1 cellular context compared by ENCODE assay signal in genomic region chr15:81887913-81888312, GRCh38.
A peak's percentile ranks its signal among the peaks of the same experiment; 100 is the strongest.
TF ChIP-seq lines count a peak whose summit lies in the region.

No MANE protein-coding gene starts in this region.

TF ChIP-seq in SK-N-SH, 30 proteins besides CTCF, POLR2A, EP300 and RAD21 (continued from another document):
- TF ChIP-seq ZBTB33 (IDR thresholded peaks at IDR 0.05; ENCODE audit: borderline replicate concordance, low read depth) (no peak), NFIC (IDR thresholded peaks at IDR 0.05; ENCODE audit: borderline replicate concordance) (no peak; the same call in 1 of the 2 replicates), TAF1 (IDR thresholded peaks at IDR 0.05; ENCODE audit: borderline replicate concordance, low read depth, low read length) (no peak), PBX3 (IDR thresholded peaks at IDR 0.05) (peak; percentile 34; the same call in 1 of the 2 replicates), RFX5 (IDR thresholded peaks at IDR 0.05; ENCODE audit: low read length) (no peak), SMC3 (IDR thresholded peaks at IDR 0.05; ENCODE audit: low read depth, low read length) (no peak), FOXJ3 (CRISPR knock-in tag; IDR thresholded peaks at IDR 0.05) (no peak), SIN3A (IDR thresholded peaks at IDR 0.05; ENCODE audit: borderline replicate concordance, low read depth, low read length) (no peak), RCOR1 (IDR thresholded peaks at IDR 0.05; ENCODE audit: low read length) (no peak), YY1 (IDR thresholded peaks at IDR 0.05; ENCODE audit: low read depth) (no peak), GATA2 (CRISPR knock-in tag; IDR thresholded peaks at IDR 0.05) (no peak), TEAD4 (IDR thresholded peaks at IDR 0.05; ENCODE audit: borderline replicate concordance, insufficient read depth) (no peak), USF2 (IDR thresholded peaks at IDR 0.05; ENCODE audit: borderline replicate concordance, low read depth, low read length) (no peak), RXRA (IDR thresholded peaks at IDR 0.05; ENCODE audit: borderline replicate concordance, low read depth) (no peak), CHD2 (IDR thresholded peaks at IDR 0.05; ENCODE audit: low read length, partially characterized antibody) (no peak), FOXM1 (IDR thresholded peaks at IDR 0.05; ENCODE audit: low read depth) (no peak), MEF2A (IDR thresholded peaks at IDR 0.05; ENCODE audit: borderline replicate concordance, low read depth) (no peak), FOSL2 (IDR thresholded peaks at IDR 0.05; ENCODE audit: borderline replicate concordance, low read depth) (peak; percentile 21; the same call in 1 of the 2 replicates), ELF1 (IDR thresholded peaks at IDR 0.05) (no peak), NRF1 (IDR thresholded peaks at IDR 0.05; ENCODE audit: low read depth, low read length) (no peak), JUND (IDR thresholded peaks at IDR 0.05) (peak; percentile 23; the same call in 1 of the 2 replicates), GABPA (IDR thresholded peaks at IDR 0.05; ENCODE audit: low read depth) (no peak)
- TF ChIP-seq, protein P1, sequence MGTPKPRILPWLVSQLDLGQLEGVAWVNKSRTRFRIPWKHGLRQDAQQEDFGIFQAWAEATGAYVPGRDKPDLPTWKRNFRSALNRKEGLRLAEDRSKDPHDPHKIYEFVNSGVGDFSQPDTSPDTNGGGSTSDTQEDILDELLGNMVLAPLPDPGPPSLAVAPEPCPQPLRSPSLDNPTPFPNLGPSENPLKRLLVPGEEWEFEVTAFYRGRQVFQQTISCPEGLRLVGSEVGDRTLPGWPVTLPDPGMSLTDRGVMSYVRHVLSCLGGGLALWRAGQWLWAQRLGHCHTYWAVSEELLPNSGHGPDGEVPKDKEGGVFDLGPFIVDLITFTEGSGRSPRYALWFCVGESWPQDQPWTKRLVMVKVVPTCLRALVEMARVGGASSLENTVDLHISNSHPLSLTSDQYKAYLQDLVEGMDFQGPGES (IDR thresholded peaks at IDR 0.05; ENCODE audit: low read depth, low read length) = no peak
- TF ChIP-seq, protein P2, sequence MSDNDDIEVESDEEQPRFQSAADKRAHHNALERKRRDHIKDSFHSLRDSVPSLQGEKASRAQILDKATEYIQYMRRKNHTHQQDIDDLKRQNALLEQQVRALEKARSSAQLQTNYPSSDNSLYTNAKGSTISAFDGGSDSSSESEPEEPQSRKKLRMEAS (IDR thresholded peaks at IDR 0.05; ENCODE audit: low read depth) = no peak
- TF ChIP-seq, protein P3, sequence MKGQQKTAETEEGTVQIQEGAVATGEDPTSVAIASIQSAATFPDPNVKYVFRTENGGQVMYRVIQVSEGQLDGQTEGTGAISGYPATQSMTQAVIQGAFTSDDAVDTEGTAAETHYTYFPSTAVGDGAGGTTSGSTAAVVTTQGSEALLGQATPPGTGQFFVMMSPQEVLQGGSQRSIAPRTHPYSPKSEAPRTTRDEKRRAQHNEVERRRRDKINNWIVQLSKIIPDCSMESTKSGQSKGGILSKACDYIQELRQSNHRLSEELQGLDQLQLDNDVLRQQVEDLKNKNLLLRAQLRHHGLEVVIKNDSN (IDR thresholded peaks at IDR 0.05; ENCODE audit: borderline replicate concordance, low read depth) = no peak
